Comparison of ENCODE assay signal across 37 cellular contexts in genomic region chr10:116567335-116567734, GRCh38. TPM values are rescaled to one million over a fixed set of nuclear protein-coding genes. Genes with fewer than 3 reads are reported as not detected.
"Had no signal": no experiment of that assay in that cellular context is flagged by ENCODE, and none has a peak within 500 bp of the region (broad histone marks: within the 10 kb centered on the region; RNA-seq: fewer than 3 reads in every experiment).

No MANE protein-coding gene starts in this region.

- H3K27ac Mint-ChIP-seq: activated B cell treated with CpG ODN at 0.5 μM for 24 hours; activated CD4-positive, alpha-beta memory T cell treated with anti-CD3 and anti-CD28 coated beads for 36 hours; activated CD4-positive, alpha-beta T cell treated with anti-CD3 and anti-CD28 coated beads, Interleukin-2, amount 10 ng/mL, durations not matched to agents 24 days and 14 days; activated CD8-positive, alpha-beta T cell treated with anti-CD3 and anti-CD28 coated beads for 36 hours; activated naive CD4-positive, alpha-beta T cell treated with anti-CD3 and anti-CD28 coated beads, Interleukin-2, amount 10 ng/mL, durations not matched to agents 7 days and 5 days; activated naive CD4-positive, alpha-beta T cell treated with anti-CD3 and anti-CD28 coated beads, Interleukin-2, amount 50 U/mL, for 24 hours; activated naive CD8-positive, alpha-beta T cell; activated naive CD8-positive, alpha-beta T cell treated with anti-CD3 and anti-CD28 coated beads, Interleukin-2, amount 10 ng/mL, durations not matched to agents 7 days and 5 days; activated naive CD8-positive, alpha-beta T cell treated with anti-CD3 and anti-CD28 coated beads, Interleukin-2, amount 50 U/mL, for 24 hours; activated T-cell treated with anti-CD3 and anti-CD28 coated beads, Interleukin-2, amount 50 U/mL, for 24 hours; activated T-helper 2 cell treated with anti-CD3 and anti-CD28 coated beads, Interferon-gamma antibody, Interleukin-2, Interleukin-4, amounts not matched to agents 10 μg/mL and 5 μg/mL and 100 μg/mL, durations not matched to agents 14 hours and 24 hours and 36 hours; T-helper 1 cell treated with Interleukin-12 subunit alpha and Interleukin-12 subunit beta and Interleukin-4 antibody, amounts not matched to agents 30 μg/mL and 1 μg/mL, for 36 hours; T-helper 2 cell treated with Interferon-gamma antibody and Interleukin-4, amounts not matched to agents 5 μg/mL and 100 μg/mL, for 36 hours had no signal

- H3K4me1 ChIP-seq: ascending aorta had no signal

- H3K27me3 Mint-ChIP-seq: activated B cell treated with CpG ODN at 0.5 μM for 24 hours; activated CD4-positive, alpha-beta memory T cell treated with anti-CD3 and anti-CD28 coated beads for 36 hours; activated CD4-positive, alpha-beta T cell treated with anti-CD3 and anti-CD28 coated beads, Interleukin-2, amount 10 ng/mL, durations not matched to agents 24 days and 14 days; activated naive CD4-positive, alpha-beta T cell treated with anti-CD3 and anti-CD28 coated beads, Interleukin-2, amount 10 ng/mL, durations not matched to agents 7 days and 5 days; activated naive CD8-positive, alpha-beta T cell had no signal

- H3K36me3 ChIP-seq: ascending aorta, brain microvascular endothelial cell, cardiac muscle cell had no signal

- ATAC-seq: activated CD8-positive, alpha-beta T cell treated with anti-CD3 and anti-CD28 coated beads for 36 hours; activated naive CD8-positive, alpha-beta T cell treated with anti-CD3 and anti-CD28 coated beads, Interleukin-2, amount 50 U/mL, for 24 hours had no signal

- H3K27ac ChIP-seq: ascending aorta, brain microvascular endothelial cell, cardiac muscle cell, VCaP had no signal

- H3K9me3 ChIP-seq: ascending aorta had no signal

- H3K36me3 Mint-ChIP-seq: activated CD4-positive, alpha-beta memory T cell treated with anti-CD3 and anti-CD28 coated beads for 36 hours; activated naive CD4-positive, alpha-beta T cell treated with anti-CD3 and anti-CD28 coated beads, Interleukin-2, amount 10 ng/mL, durations not matched to agents 7 days and 5 days; activated naive CD4-positive, alpha-beta T cell treated with anti-CD3 and anti-CD28 coated beads, Interleukin-2, amount 50 U/mL, for 24 hours; activated naive CD8-positive, alpha-beta T cell; activated naive CD8-positive, alpha-beta T cell treated with anti-CD3 and anti-CD28 coated beads, Interleukin-2, amount 10 ng/mL, durations not matched to agents 7 days and 5 days had no signal

- H3K27me3 ChIP-seq: ascending aorta, brain microvascular endothelial cell, cardiac muscle cell had no signal

- H3K4me3 ChIP-seq: ascending aorta, cardiac muscle cell had no signal

- H3K4me3 Mint-ChIP-seq: activated B cell treated with CpG ODN at 0.5 μM for 24 hours; activated CD4-positive, alpha-beta memory T cell treated with anti-CD3 and anti-CD28 coated beads for 36 hours; activated CD4-positive, alpha-beta T cell treated with anti-CD3 and anti-CD28 coated beads, Interleukin-2, amount 10 ng/mL, durations not matched to agents 24 days and 14 days; activated CD8-positive, alpha-beta T cell treated with anti-CD3 and anti-CD28 coated beads for 36 hours; activated naive CD4-positive, alpha-beta T cell treated with anti-CD3 and anti-CD28 coated beads, Interleukin-2, amount 10 ng/mL, durations not matched to agents 7 days and 5 days; activated naive CD4-positive, alpha-beta T cell treated with anti-CD3 and anti-CD28 coated beads, Interleukin-2, amount 50 U/mL, for 24 hours; activated naive CD8-positive, alpha-beta T cell; activated naive CD8-positive, alpha-beta T cell treated with anti-CD3 and anti-CD28 coated beads, Interleukin-2, amount 10 ng/mL, durations not matched to agents 7 days and 5 days; activated naive CD8-positive, alpha-beta T cell treated with anti-CD3 and anti-CD28 coated beads, Interleukin-2, amount 50 U/mL, for 24 hours; activated T-cell treated with anti-CD3 and anti-CD28 coated beads, Interleukin-2, amount 50 U/mL, for 24 hours; central memory CD8-positive, alpha-beta T cell; T-helper 1 cell treated with Interleukin-12 subunit alpha and Interleukin-12 subunit beta and Interleukin-4 antibody, amounts not matched to agents 30 μg/mL and 1 μg/mL, for 36 hours; T-helper 2 cell treated with Interferon-gamma antibody and Interleukin-4, amounts not matched to agents 5 μg/mL and 100 μg/mL, for 36 hours had no signal

- DNase-seq: activated B cell treated with CpG ODN at 0.5 μM for 24 hours; activated CD4-positive, alpha-beta memory T cell treated with anti-CD3 and anti-CD28 coated beads for 36 hours; activated CD4-positive, alpha-beta T cell treated with anti-CD3 and anti-CD28 coated beads for 4 hours; activated CD4-positive, alpha-beta T cell treated with anti-CD3 and anti-CD28 coated beads, Interleukin-2, amount 10 ng/mL, durations not matched to agents 24 days and 14 days; activated CD4-positive, alpha-beta T cell treated with anti-CD3 and anti-CD28 coated beads, Interleukin-2, amount 50 U/mL, for 1 hour; activated CD4-positive, alpha-beta T cell treated with anti-CD3 and anti-CD28 coated beads, Interleukin-2, amount 50 U/mL, for 4 hours; activated CD4-positive, CD25-positive, alpha-beta regulatory T cell treated with anti-CD3 and anti-CD28 coated beads, Interleukin-2, amount 50 U/mL, for 72 hours; activated CD8-positive, alpha-beta memory T cell treated with anti-CD3 and anti-CD28 coated beads, Interleukin-2, amount 50 U/mL, for 48 hours; activated CD8-positive, alpha-beta T cell treated with anti-CD3 and anti-CD28 coated beads for 36 hours; activated effector memory CD4-positive, alpha-beta T cell treated with Interleukin-2 at 50 U/mL for 16 hours; activated gamma-delta T cell; activated naive CD4-positive, alpha-beta T cell treated with anti-CD3 and anti-CD28 coated beads, Interleukin-2, amount 10 ng/mL, durations not matched to agents 7 days and 5 days; activated naive CD4-positive, alpha-beta T cell treated with Interleukin-2 at 50 U/mL for 16 hours; activated naive CD8-positive, alpha-beta T cell treated with anti-CD3 and anti-CD28 coated beads, Interleukin-2, amount 10 ng/mL, durations not matched to agents 7 days and 5 days; activated naive CD8-positive, alpha-beta T cell treated with anti-CD3 and anti-CD28 coated beads, Interleukin-2, amount 50 U/mL, for 24 hours; activated T-cell treated with anti-CD3 and anti-CD28 coated beads, Interleukin-2, amount 50 U/mL, for 24 hours; activated T-cell treated with anti-CD3 and anti-CD28 coated beads, Interleukin-2, amount 50 U/mL, for 48 hours; amygdala; anterior cingulate cortex; brain microvascular endothelial cell; caudate nucleus; cerebellar nuclear complex; T-helper 1 cell; T-helper 2 cell; T-helper 9 cell had no signal

- H3K9me3 Mint-ChIP-seq: activated CD4-positive, alpha-beta memory T cell treated with anti-CD3 and anti-CD28 coated beads for 36 hours; activated CD4-positive, alpha-beta T cell treated with anti-CD3 and anti-CD28 coated beads, Interleukin-2, amount 10 ng/mL, durations not matched to agents 24 days and 14 days; activated CD8-positive, alpha-beta T cell treated with anti-CD3 and anti-CD28 coated beads for 36 hours; activated naive CD4-positive, alpha-beta T cell treated with anti-CD3 and anti-CD28 coated beads, Interleukin-2, amount 10 ng/mL, durations not matched to agents 7 days and 5 days; activated naive CD8-positive, alpha-beta T cell treated with anti-CD3 and anti-CD28 coated beads, Interleukin-2, amount 10 ng/mL, durations not matched to agents 7 days and 5 days; activated naive CD8-positive, alpha-beta T cell treated with anti-CD3 and anti-CD28 coated beads, Interleukin-2, amount 50 U/mL, for 24 hours; activated T-cell treated with anti-CD3 and anti-CD28 coated beads, Interleukin-2, amount 50 U/mL, for 24 hours; activated T-helper 2 cell treated with anti-CD3 and anti-CD28 coated beads, Interferon-gamma antibody, Interleukin-2, Interleukin-4, amounts not matched to agents 10 μg/mL and 5 μg/mL and 100 μg/mL, durations not matched to agents 14 hours and 24 hours and 36 hours; central memory CD8-positive, alpha-beta T cell; T-helper 1 cell treated with Interleukin-12 subunit alpha and Interleukin-12 subunit beta and Interleukin-4 antibody, amounts not matched to agents 30 μg/mL and 1 μg/mL, for 36 hours; T-helper 2 cell treated with Interferon-gamma antibody and Interleukin-4, amounts not matched to agents 5 μg/mL and 100 μg/mL, for 36 hours had no signal

- H3K4me1 Mint-ChIP-seq: activated B cell treated with CpG ODN at 0.5 μM for 24 hours; activated CD4-positive, alpha-beta T cell treated with anti-CD3 and anti-CD28 coated beads, Interleukin-2, amount 10 ng/mL, durations not matched to agents 24 days and 14 days; activated naive CD4-positive, alpha-beta T cell treated with anti-CD3 and anti-CD28 coated beads, Interleukin-2, amount 10 ng/mL, durations not matched to agents 7 days and 5 days; activated naive CD4-positive, alpha-beta T cell treated with anti-CD3 and anti-CD28 coated beads, Interleukin-2, amount 50 U/mL, for 24 hours; activated naive CD8-positive, alpha-beta T cell treated with anti-CD3 and anti-CD28 coated beads, Interleukin-2, amount 10 ng/mL, durations not matched to agents 7 days and 5 days; activated naive CD8-positive, alpha-beta T cell treated with anti-CD3 and anti-CD28 coated beads, Interleukin-2, amount 50 U/mL, for 24 hours; central memory CD8-positive, alpha-beta T cell had no signal

RNA-seq across cellular contexts. Expression of gene PNLIP, which starts 21.6 kb away (rescaled TPM):
- total RNA-seq: activated B cell treated with CpG ODN at 0.5 μM for 24 hours; activated CD4-positive, alpha-beta memory T cell treated with anti-CD3 and anti-CD28 coated beads for 36 hours; activated CD4-positive, alpha-beta T cell treated with anti-CD3 and anti-CD28 coated beads, Interleukin-2, amount 10 ng/mL, durations not matched to agents 24 days and 14 days; activated CD8-positive, alpha-beta memory T cell treated with anti-CD3 and anti-CD28 coated beads for 36 hours; activated CD8-positive, alpha-beta T cell treated with anti-CD3 and anti-CD28 coated beads for 36 hours; activated naive CD8-positive, alpha-beta T cell treated with anti-CD3 and anti-CD28 coated beads, Interleukin-2, amount 10 ng/mL, durations not matched to agents 7 days and 5 days; activated T-helper 2 cell treated with anti-CD3 and anti-CD28 coated beads, Interferon-gamma antibody, Interleukin-2, Interleukin-4, amounts not matched to agents 10 μg/mL and 5 μg/mL and 100 μg/mL, durations not matched to agents 14 hours and 24 hours and 36 hours; ascending aorta; cardiac muscle cell; chondrocyte had no signal
- polyA plus RNA-seq: cardiac muscle cell had no signal

RNA-seq across cellular contexts. Expression of gene PNLIPRP1, which starts 23.4 kb away (rescaled TPM):
- total RNA-seq: activated B cell treated with CpG ODN at 0.5 μM for 24 hours; activated CD4-positive, alpha-beta memory T cell treated with anti-CD3 and anti-CD28 coated beads for 36 hours; activated CD4-positive, alpha-beta T cell treated with anti-CD3 and anti-CD28 coated beads, Interleukin-2, amount 10 ng/mL, durations not matched to agents 24 days and 14 days; activated CD8-positive, alpha-beta memory T cell treated with anti-CD3 and anti-CD28 coated beads for 36 hours; activated CD8-positive, alpha-beta T cell treated with anti-CD3 and anti-CD28 coated beads for 36 hours; activated naive CD8-positive, alpha-beta T cell treated with anti-CD3 and anti-CD28 coated beads, Interleukin-2, amount 10 ng/mL, durations not matched to agents 7 days and 5 days; activated T-helper 2 cell treated with anti-CD3 and anti-CD28 coated beads, Interferon-gamma antibody, Interleukin-2, Interleukin-4, amounts not matched to agents 10 μg/mL and 5 μg/mL and 100 μg/mL, durations not matched to agents 14 hours and 24 hours and 36 hours; ascending aorta; bronchial epithelial cell; cardiac muscle cell; chondrocyte had no signal
- polyA plus RNA-seq: cardiac muscle cell had no signal

RNA-seq across cellular contexts. Expression of gene PNLIPRP2, which starts 53.4 kb away (rescaled TPM):
- total RNA-seq: activated B cell treated with CpG ODN at 0.5 μM for 24 hours; activated CD4-positive, alpha-beta memory T cell treated with anti-CD3 and anti-CD28 coated beads for 36 hours; activated CD4-positive, alpha-beta T cell treated with anti-CD3 and anti-CD28 coated beads, Interleukin-2, amount 10 ng/mL, durations not matched to agents 24 days and 14 days; activated CD8-positive, alpha-beta memory T cell treated with anti-CD3 and anti-CD28 coated beads for 36 hours; activated CD8-positive, alpha-beta T cell treated with anti-CD3 and anti-CD28 coated beads for 36 hours; activated naive CD8-positive, alpha-beta T cell treated with anti-CD3 and anti-CD28 coated beads, Interleukin-2, amount 10 ng/mL, durations not matched to agents 7 days and 5 days; activated T-helper 2 cell treated with anti-CD3 and anti-CD28 coated beads, Interferon-gamma antibody, Interleukin-2, Interleukin-4, amounts not matched to agents 10 μg/mL and 5 μg/mL and 100 μg/mL, durations not matched to agents 14 hours and 24 hours and 36 hours; ascending aorta; bronchial epithelial cell; cardiac muscle cell; chondrocyte had no signal
- polyA plus RNA-seq: cardiac muscle cell had no signal
